ENCODE assay signal across 19 cellular contexts in the genomic region with DNA sequence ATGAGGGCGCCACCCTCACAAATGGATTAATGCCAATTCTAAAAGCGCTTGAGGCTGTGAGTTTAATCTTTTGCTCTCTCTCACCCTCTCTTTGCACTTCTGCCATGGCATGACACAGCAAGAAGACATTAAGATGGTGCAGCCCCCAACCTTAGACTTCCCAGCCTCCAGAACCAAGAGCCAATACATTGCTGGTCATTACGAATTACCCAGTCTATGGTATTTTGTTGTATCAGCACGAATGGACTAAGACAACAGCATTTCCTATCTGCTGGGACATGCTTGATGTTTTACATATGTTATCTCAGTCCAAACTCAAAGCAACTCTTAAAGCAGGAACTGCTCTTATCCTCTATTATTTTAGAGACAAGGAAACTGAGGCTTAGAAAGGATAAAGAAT.
DNase-seq lines count a peak whose midpoint lies in the region; ATAC-seq, FAIRE-seq and TF ChIP-seq lines count a peak whose summit lies in the region.
"Had no signal": no experiment of that assay in that cellular context is flagged by ENCODE, and none has a peak within 500 bp of the region (broad histone marks: within the 10 kb centered on the region; RNA-seq: fewer than 3 reads in every experiment).

No MANE protein-coding gene starts in this region.

- H3K4me3 ChIP-seq in IMR-90 (ENCODE audit: insufficient read depth, low read depth, low read length): no peak overlapping the region
- no peak overlapping the region for H3K4me3 ChIP-seq in K562
- H3K4me3 ChIP-seq: A549, GM23338 had no signal

- FAIRE-seq in K562 (lab: Jason Lieb, UNC): no peak
- FAIRE-seq: A549, GM12892, GM18507, H54 had no signal

- H2BK15ac ChIP-seq in IMR-90 (ENCODE audit: low read depth, low read length): no peak overlapping the region

- no peak for TF ChIP-seq EP300 in K562 (IDR thresholded peaks at IDR 0.05; ENCODE audit: low read length)

- H3K9me1 ChIP-seq in IMR-90 (ENCODE audit: insufficient read depth, low read length) (peaks cover 3% of the 10 kb centered on the region; the same call in 1 of the 2 replicates), K562 (ENCODE audit: control insufficient read depth, insufficient read depth, low read length) (no peaks in the 10 kb centered on the region)

- H4K20me1 ChIP-seq in IMR-90 (ENCODE audit: insufficient read depth, low read length): no peaks in the 10 kb centered on the region
- H4K20me1 ChIP-seq in K562 (replicated peaks; ENCODE audit: control insufficient read depth, insufficient read depth, low read length): no peaks in the 10 kb centered on the region

- ATAC-seq in natural killer cell (no peak), IMR-90 (ENCODE audit: low read depth) (no peak), K562 (no peak)
- ATAC-seq in natural killer cell treated with Interleukin-12 subunit alpha and Interleukin-12 subunit beta and Interleukin-15 and Interleukin-18, amount 100 ng/mL, for 72 hours: no peak
- ATAC-seq: A549, GM23338 had no signal

- H4K91ac ChIP-seq in IMR-90 (ENCODE audit: insufficient read depth, low read depth, low read length): no peak overlapping the region

- no peak overlapping the region for H3K4ac ChIP-seq in IMR-90 (ENCODE audit: low read depth, low read length)

- H3K18ac ChIP-seq in IMR-90 (ENCODE audit: low read depth, low read length): no peak overlapping the region

- no peak overlapping the region for H2BK20ac ChIP-seq in IMR-90 (ENCODE audit: low read depth, low read length)

- H3K9me3 Mint-ChIP-seq in natural killer cell: no peaks in the 10 kb centered on the region
- no peaks in the 10 kb centered on the region for H3K9me3 Mint-ChIP-seq in natural killer cell treated with Interleukin-12 subunit alpha and Interleukin-12 subunit beta and Interleukin-15 and Interleukin-18, amount 100 ng/mL, for 72 hours
- no peaks in the 10 kb centered on the region for H3K9me3 Mint-ChIP-seq in activated T-helper 2 cell treated with anti-CD3 and anti-CD28 coated beads, Interferon-gamma antibody, Interleukin-2, Interleukin-4, amounts not matched to agents 10 μg/mL and 5 μg/mL and 100 μg/mL, durations not matched to agents 14 hours and 24 hours and 36 hours
- H3K9me3 Mint-ChIP-seq: CD4-positive, CD25-positive, alpha-beta regulatory T cell; CD8-positive, alpha-beta memory T cell; GM23338 had no signal

- H3K4me1 Mint-ChIP-seq in natural killer cell: peaks cover 42 to 44% of the 10 kb centered on the region in 2 donors
- H3K4me1 Mint-ChIP-seq in natural killer cell treated with Interleukin-12 subunit alpha and Interleukin-12 subunit beta and Interleukin-15 and Interleukin-18, amount 100 ng/mL, for 72 hours (ENCODE audit: low read depth in 2 of 2): peaks cover 24% of the 10 kb centered on the region in 2 donors
- H3K4me1 Mint-ChIP-seq in activated T-helper 2 cell treated with anti-CD3 and anti-CD28 coated beads, Interferon-gamma antibody, Interleukin-2, Interleukin-4, amounts not matched to agents 10 μg/mL and 5 μg/mL and 100 μg/mL, durations not matched to agents 14 hours and 24 hours and 36 hours (ENCODE audit: low read depth): peaks cover 8% of the 10 kb centered on the region
- H3K4me1 Mint-ChIP-seq: GM23338 had no signal

- no peak for DNase-seq in natural killer cell
- DNase-seq in natural killer cell treated with Interleukin-12 subunit alpha and Interleukin-12 subunit beta and Interleukin-15 and Interleukin-18, amount 100 ng/mL, for 72 hours (ENCODE audit: low spot score): no peak
- DNase-seq in IMR-90: no peak
- DNase-seq in K562 (ENCODE audit: extremely low read depth in 1 of 4, low spot score in 3 of 4): no peak
- DNase-seq in DMS153 treated with DMSO at 0.1 percent for 48 hours (lab: John Stamatoyannopoulos, UW; ENCODE audit: unreplicated experiment): no peak
- DNase-seq in Kasumi-1 (lab: John Stamatoyannopoulos, UW): no peak
- DNase-seq in activated T-helper 2 cell treated with anti-CD3 and anti-CD28 coated beads, Interferon-gamma antibody, Interleukin-2, Interleukin-4, amounts not matched to agents 10 μg/mL and 5 μg/mL and 100 μg/mL, durations not matched to agents 14 hours and 24 hours and 36 hours (ENCODE audit: low spot score): no peak
- DNase-seq: AML-193; CD4-positive, CD25-positive, alpha-beta regulatory T cell; CD8-positive, alpha-beta memory T cell; COR-L47; DMS 273 treated with DMSO at 0.1 percent for 48 hours; GDM1; HCEC 1CT had no signal

- H3K27me3 ChIP-seq in IMR-90 (ENCODE audit: control insufficient read depth, insufficient read depth, low read length) (no peaks in the 10 kb centered on the region), K562 (ENCODE audit: control insufficient read depth in 2 of 2, insufficient read depth in 2 of 2, low read length in 2 of 2) (peaks cover 21 to 28% of the 10 kb centered on the region in 2 experiments; a peak in 4 of 5 replicates)

- H3K9ac ChIP-seq in IMR-90 (ENCODE audit: low read depth, low read length) (no peak overlapping the region), K562 (ENCODE audit: insufficient read depth in 1 of 2, low read depth in 2 of 2, low read length in 2 of 2) (no peak overlapping the region)

- H2AFZ ChIP-seq in IMR-90 (replicated peaks; ENCODE audit: low read length, poor library complexity) (no peak overlapping the region), K562 (ENCODE audit: low read depth, low read length) (no peak overlapping the region)
- H2AFZ ChIP-seq: GM23338 had no signal

- H3K56ac ChIP-seq in IMR-90 (ENCODE audit: extremely low read depth, insufficient read depth, low read length): no peak overlapping the region

- no peak overlapping the region for H3K23ac ChIP-seq in IMR-90 (ENCODE audit: low read depth, low read length)

- 100% methylated on average over 1 of the region's 4 CpGs; no CpG with 5 or more reads in 1 of the 2 experiments for WGBS in IMR-90 (ENCODE audit: extremely low coverage in 2 of 2, insufficient read length in 1 of 2), 2 experiments
- WGBS in K562 (ENCODE audit: insufficient coverage, low coverage, missing lambda C conversion rate): 0% methylated on average over 4 of the region's 4 CpGs

- H2BK5ac ChIP-seq in IMR-90 (ENCODE audit: low read depth, low read length, poor library complexity, severe bottlenecking): no peak overlapping the region

- H2AK9ac ChIP-seq in IMR-90 (replicated peaks; ENCODE audit: low read depth, low read length, poor library complexity): no peak overlapping the region

- H3K14ac ChIP-seq in IMR-90 (replicated peaks; ENCODE audit: low read depth, low read length): no peak overlapping the region

- H3K9me3 ChIP-seq in IMR-90 (ENCODE audit: control insufficient read depth, insufficient read depth, low read length) (no peaks in the 10 kb centered on the region), K562 (replicated peaks; ENCODE audit: control insufficient read depth, insufficient read depth, low read depth, low read length) (no peaks in the 10 kb centered on the region)
- H3K9me3 ChIP-seq: A549 had no signal

- intact Hi-C loops in natural killer cell (cut with micrococcal nuclease): no loop called here
- intact Hi-C loops in IMR-90 (cut with micrococcal nuclease): no loop called here
- intact Hi-C loops in K562 (cut with micrococcal nuclease): no loop called here
- intact Hi-C loops in activated T-helper 2 cell treated with anti-CD3 and anti-CD28 coated beads, Interferon-gamma antibody, Interleukin-2, Interleukin-4, amounts not matched to agents 10 μg/mL and 5 μg/mL and 100 μg/mL, durations not matched to agents 14 hours and 24 hours and 36 hours (cut with micrococcal nuclease): no loop called here

- H2AK5ac ChIP-seq in IMR-90 (ENCODE audit: low read depth, low read length): peak overlapping the region; percentile 20; the same call in 1 of the 2 replicates

- H3K4me1 ChIP-seq in IMR-90 (ENCODE audit: control insufficient read depth, insufficient read depth, low read length) (peaks cover 5% of the 10 kb centered on the region), K562 (replicated peaks in 1 of 2; ENCODE audit: control insufficient read depth in 2 of 2, insufficient read depth in 2 of 2, low read length in 2 of 2) (no peaks in the 10 kb centered on the region)
- H3K4me1 ChIP-seq: A549 had no signal

- TF ChIP-seq CTCF in natural killer cell (IDR thresholded peaks at IDR 0.05): no peak
- no peak for TF ChIP-seq CTCF in IMR-90 (conservative IDR thresholded peaks at IDR 0.05; ENCODE audit: low read depth, low read length)
- no peak for TF ChIP-seq CTCF in K562 (IDR thresholded peaks at IDR 0.05 in 2 of 3, conservative IDR thresholded peaks at IDR 0.05 in 1 of 3; ENCODE audit: insufficient read depth in 2 of 3, low read depth in 1 of 3, low read length in 3 of 3)

- no peaks in the 10 kb centered on the region for H3K36me3 Mint-ChIP-seq in natural killer cell
- H3K36me3 Mint-ChIP-seq in natural killer cell treated with Interleukin-12 subunit alpha and Interleukin-12 subunit beta and Interleukin-15 and Interleukin-18, amount 100 ng/mL, for 72 hours: peaks cover 4% of the 10 kb centered on the region
- peaks cover 13% of the 10 kb centered on the region for H3K36me3 Mint-ChIP-seq in activated T-helper 2 cell treated with anti-CD3 and anti-CD28 coated beads, Interferon-gamma antibody, Interleukin-2, Interleukin-4, amounts not matched to agents 10 μg/mL and 5 μg/mL and 100 μg/mL, durations not matched to agents 14 hours and 24 hours and 36 hours (ENCODE audit: low read depth)

- no peak overlapping the region for H3K27ac ChIP-seq in IMR-90 (ENCODE audit: insufficient read depth, low read length)
- H3K27ac ChIP-seq in K562 (ENCODE audit: extremely low read depth, low read depth, low read length): no peak overlapping the region
- H3K27ac ChIP-seq: A549 had no signal

- CTCF ChIA-PET in IMR-90 (lab: Yijun Ruan, JAX): no interaction called here
- CTCF ChIA-PET in K562 (lab: Yijun Ruan, JAX; ENCODE audit: low intra/inter-chr PET ratio): no interaction called here

- H3K79me2 ChIP-seq in K562 (ENCODE audit: control insufficient read depth, insufficient read depth, low read length): no peaks in the 10 kb centered on the region

- H3K27ac Mint-ChIP-seq in natural killer cell: peak overlapping the region; percentile 4 to 54
- H3K27ac Mint-ChIP-seq in natural killer cell treated with Interleukin-12 subunit alpha and Interleukin-12 subunit beta and Interleukin-15 and Interleukin-18, amount 100 ng/mL, for 72 hours: peak overlapping the region in 1 of 2 donors; percentile 9
- H3K27ac Mint-ChIP-seq in activated T-helper 2 cell treated with anti-CD3 and anti-CD28 coated beads, Interferon-gamma antibody, Interleukin-2, Interleukin-4, amounts not matched to agents 10 μg/mL and 5 μg/mL and 100 μg/mL, durations not matched to agents 14 hours and 24 hours and 36 hours: no peak overlapping the region
- H3K27ac Mint-ChIP-seq: GM23338 had no signal

- no peak overlapping the region for H2BK120ac ChIP-seq in IMR-90 (ENCODE audit: low read depth, low read length)

- no peak overlapping the region for H3K4me3 Mint-ChIP-seq in natural killer cell
- no peak overlapping the region for H3K4me3 Mint-ChIP-seq in natural killer cell treated with Interleukin-12 subunit alpha and Interleukin-12 subunit beta and Interleukin-15 and Interleukin-18, amount 100 ng/mL, for 72 hours
- no peak overlapping the region for H3K4me3 Mint-ChIP-seq in activated T-helper 2 cell treated with anti-CD3 and anti-CD28 coated beads, Interferon-gamma antibody, Interleukin-2, Interleukin-4, amounts not matched to agents 10 μg/mL and 5 μg/mL and 100 μg/mL, durations not matched to agents 14 hours and 24 hours and 36 hours (ENCODE audit: low read depth)
- H3K4me3 Mint-ChIP-seq: CD4-positive, CD25-positive, alpha-beta regulatory T cell; CD8-positive, alpha-beta memory T cell; GM23338 had no signal

- in situ Hi-C loops in IMR-90 (cut with MboI; ENCODE audit: low sequenced_read_pairs) (no loop called here), K562 (cut with MboI) (no loop called here)

- no peak overlapping the region for H3K4me2 ChIP-seq in IMR-90 (ENCODE audit: low read depth, low read length)
- H3K4me2 ChIP-seq in K562 (ENCODE audit: insufficient read depth, low read length): no peak overlapping the region
- H3K4me2 ChIP-seq: A549, GM23338 had no signal

- H3K79me1 ChIP-seq in IMR-90 (ENCODE audit: low read depth in 1 of 2, low read length in 2 of 2): peaks cover 11 to 45% of the 10 kb centered on the region in 2 experiments

- TF ChIP-seq POLR2A in IMR-90 (IDR thresholded peaks at IDR 0.05; ENCODE audit: low read depth, low read length): no peak
- no peak for TF ChIP-seq POLR2A in K562 (conservative IDR thresholded peaks at IDR 0.05)

- POLR2A ChIA-PET in IMR-90 (lab: Charles Lee; ENCODE audit: unreplicated experiment) (no interaction called here), K562 (lab: Yijun Ruan, JAX) (interaction anchor here (0.7 kb wide), 1 partner anchor 15 kb away, joined by 3 read pairs; no protein-coding TSS in a partner anchor)

- H3K27me3 Mint-ChIP-seq in natural killer cell (ENCODE audit: low read depth in 2 of 2): no peaks in the 10 kb centered on the region
- H3K27me3 Mint-ChIP-seq in natural killer cell treated with Interleukin-12 subunit alpha and Interleukin-12 subunit beta and Interleukin-15 and Interleukin-18, amount 100 ng/mL, for 72 hours: no peaks in the 10 kb centered on the region
- no peaks in the 10 kb centered on the region for H3K27me3 Mint-ChIP-seq in activated T-helper 2 cell treated with anti-CD3 and anti-CD28 coated beads, Interferon-gamma antibody, Interleukin-2, Interleukin-4, amounts not matched to agents 10 μg/mL and 5 μg/mL and 100 μg/mL, durations not matched to agents 14 hours and 24 hours and 36 hours (ENCODE audit: low read depth)
- H3K27me3 Mint-ChIP-seq: CD4-positive, CD25-positive, alpha-beta regulatory T cell; CD8-positive, alpha-beta memory T cell had no signal

- peak overlapping the region; percentile 41; the same call in 1 of the 2 replicates for H4K5ac ChIP-seq in IMR-90 (ENCODE audit: low read depth, low read length)

- H3K36me3 ChIP-seq in IMR-90 (ENCODE audit: control insufficient read depth, insufficient read depth, low read length) (peaks cover 5% of the 10 kb centered on the region), K562 (ENCODE audit: control insufficient read depth, insufficient read depth, low read length) (no peaks in the 10 kb centered on the region)

- H4K8ac ChIP-seq in IMR-90 (ENCODE audit: low read depth in 2 of 2, low read length in 2 of 2): no peak overlapping the region

- no TSS peak for BruUV-seq in IMR-90 (replicated peaks; lab: Mats Ljungman, UMichigan)
- no TSS peak for BruUV-seq in K562 (replicated peaks; lab: Mats Ljungman, UMichigan)

- no peak for TF ChIP-seq RAD21 in IMR-90 (IDR thresholded peaks at IDR 0.05; ENCODE audit: low read length)
- TF ChIP-seq RAD21 in K562 (CRISPR knock-in tag; conservative IDR thresholded peaks at IDR 0.05 in 1 of 2, IDR thresholded peaks at IDR 0.05 in 1 of 2): no peak

- dilution Hi-C loops in IMR-90 (cut with HindIII; ENCODE audit: low sequenced_read_pairs, unreplicated experiment): no loop called here
